ENCODE assay signal across 1 cellular context in genomic region chr19:57362419-57362818, GRCh38.
TF ChIP-seq lines count a peak whose summit lies in the region.

No MANE protein-coding gene starts in this region.

TF ChIP-seq in HCT116, 20 proteins besides CTCF, POLR2A, EP300 and RAD21 (continued from another document):
- TF ChIP-seq MAX (IDR thresholded peaks at IDR 0.05) = no peak
TF ChIP-seq in HCT116: peak in this region for 0.
